ENCODE assay signal across 2 cellular contexts in the genomic region with DNA sequence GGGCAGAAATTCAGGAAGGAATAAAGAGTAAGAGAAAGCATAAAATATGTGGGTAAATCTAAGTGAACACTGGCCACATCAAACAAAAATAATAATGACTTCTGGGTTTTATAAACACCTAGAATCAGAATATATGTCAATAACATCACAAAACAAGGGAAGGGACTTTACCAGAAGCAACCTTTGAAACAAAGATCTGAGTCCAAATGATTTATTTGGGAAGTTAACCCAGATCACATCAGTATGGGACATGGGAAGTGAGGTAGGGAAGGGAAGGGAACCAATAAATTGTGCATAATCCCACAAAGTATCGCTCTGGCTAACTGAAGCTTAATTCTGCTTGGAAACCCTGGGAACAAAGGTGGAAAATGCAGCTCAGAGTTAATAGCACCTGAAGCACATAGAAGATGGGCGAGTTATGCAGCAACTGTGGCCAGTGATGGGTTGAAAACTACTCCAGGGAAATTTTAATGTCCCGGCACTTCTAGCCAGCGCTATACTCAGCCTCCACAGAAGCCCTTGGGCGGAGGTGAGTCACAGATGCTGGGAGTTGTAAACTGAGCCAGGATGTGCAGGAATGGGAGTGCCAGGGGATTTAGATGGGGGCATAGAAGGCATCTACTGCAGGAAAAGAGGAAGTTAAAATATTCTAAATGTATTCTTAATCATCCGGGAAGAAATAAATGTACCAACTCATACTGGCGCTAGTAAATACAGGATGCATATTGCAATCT.
A peak's percentile ranks its signal among the peaks of the same experiment; 100 is the strongest.
TF ChIP-seq lines count a peak whose summit lies in the region.

No MANE protein-coding gene starts in this region.

TF ChIP-seq in liver, 16 proteins besides CTCF, POLR2A, EP300 and RAD21:
- no peak for TF ChIP-seq EGR1 (IDR thresholded peaks at IDR 0.05; ENCODE audit: low read depth in 2 of 2)
- peak; percentile 9 for TF ChIP-seq SP1 (IDR thresholded peaks at IDR 0.05)
- TF ChIP-seq HNF4A (conservative IDR thresholded peaks at IDR 0.05), result peak; percentile 70 to 71

TF ChIP-seq in HepG2, 621 proteins besides CTCF, POLR2A, EP300 and RAD21:
- TF ChIP-seq ZNF83 (CRISPR knock-in tag; IDR thresholded peaks at IDR 0.05; ENCODE audit: borderline replicate concordance), result no peak
- TF ChIP-seq KDM6A (CRISPR knock-in tag; IDR thresholded peaks at IDR 0.05; ENCODE audit: low read depth), result no peak
- no peak for TF ChIP-seq ATAD3A (CRISPR knock-in tag; IDR thresholded peaks at IDR 0.05)
TF ChIP-seq in HepG2: peak in this region for 0.
